ENCODE assay signal across 23 cellular contexts in genomic region chr10:79411546-79412495, GRCh38. TPM values are rescaled to one million over a fixed set of nuclear protein-coding genes. Genes with fewer than 3 reads are reported as not detected.
A peak's percentile ranks its signal among the peaks of the same experiment; 100 is the strongest.
DNase-seq lines count a peak whose midpoint lies in the region; ATAC-seq, FAIRE-seq and TF ChIP-seq lines count a peak whose summit lies in the region.
"Had no signal": no experiment of that assay in that cellular context is flagged by ENCODE, and none has a peak within 500 bp of the region (broad histone marks: within the 10 kb centered on the region; RNA-seq: fewer than 3 reads in every experiment).

No MANE protein-coding gene starts in this region.

- H3K27ac ChIP-seq in K562 (ENCODE audit: extremely low read depth, low read depth, low read length): no peak overlapping the region
- no peak overlapping the region for H3K27ac ChIP-seq in aorta (ENCODE audit: low read depth in 1 of 2, low read length in 2 of 2)
- no peak overlapping the region for H3K27ac ChIP-seq in foreskin keratinocyte
- H3K27ac ChIP-seq: brain microvascular endothelial cell, coronary artery had no signal

- CTCF ChIA-PET in K562 (lab: Yijun Ruan, JAX; ENCODE audit: low intra/inter-chr PET ratio): no interaction called here

- H3K79me2 ChIP-seq in K562 (ENCODE audit: control insufficient read depth, insufficient read depth, low read length): no peaks in the 10 kb centered on the region

- no TSS peak for BruUV-seq in K562 (replicated peaks; lab: Mats Ljungman, UMichigan)

- no peak for TF ChIP-seq EP300 in K562 (IDR thresholded peaks at IDR 0.05; ENCODE audit: low read length)

- H4K20me1 ChIP-seq in K562 (replicated peaks; ENCODE audit: control insufficient read depth, insufficient read depth, low read length): peaks cover 9% of the 10 kb centered on the region; the same call in 1 of the 2 replicates

- no peaks in the 10 kb centered on the region for H3K9me3 ChIP-seq in K562 (replicated peaks; ENCODE audit: control insufficient read depth, insufficient read depth, low read depth, low read length)
- H3K9me3 ChIP-seq in aorta (ENCODE audit: control insufficient read depth, low read length): no peaks in the 10 kb centered on the region
- H3K9me3 ChIP-seq: tibial nerve had no signal

- H3K4me1 Mint-ChIP-seq in neural crest cell (peaks cover 39% of the 10 kb centered on the region), nephron progenitor cell (peaks cover 24% of the 10 kb centered on the region)

- no peaks in the 10 kb centered on the region for H3K36me3 Mint-ChIP-seq in neural crest cell (ENCODE audit: low read depth)
- H3K36me3 Mint-ChIP-seq in nephron progenitor cell (ENCODE audit: low read depth): no peaks in the 10 kb centered on the region
- H3K36me3 Mint-ChIP-seq: mesothelial cell of epicardium had no signal

- peak; percentile 48 for DNase-seq in Right ventricle myocardium superior
- DNase-seq in cardiac septum (ENCODE audit: low spot score): no peak
- DNase-seq in K562 (ENCODE audit: extremely low read depth in 1 of 4, low spot score in 3 of 4): no peak
- DNase-seq in neural crest cell (ENCODE audit: low read depth, low spot score): no peak
- DNase-seq in aorta: peak; percentile 44 to 68
- no peak for DNase-seq in nephron progenitor cell
- DNase-seq in foreskin keratinocyte: no peak
- DNase-seq: activated CD4-positive, alpha-beta memory T cell treated with anti-CD3 and anti-CD28 coated beads, Interleukin-2, amount 10 ng/mL, durations not matched to agents 7 days and 5 days; activated gamma-delta T cell; brain microvascular endothelial cell; DND-41; NCI-H1694; stimulated activated CD4-positive, alpha-beta T cell treated with anti-CD3 and anti-CD28 coated beads, Interleukin-4, amount 100 ng/mL, for 4 hours; stimulated activated naive CD8-positive, alpha-beta T cell treated with anti-CD3 and anti-CD28 coated beads, Interleukin-15, amount 100 ng/mL, for 72 hours; SW 1271 had no signal

- no peaks in the 10 kb centered on the region for H3K27me3 ChIP-seq in K562 (ENCODE audit: control insufficient read depth in 2 of 2, insufficient read depth in 2 of 2, low read length in 2 of 2)
- no peaks in the 10 kb centered on the region for H3K27me3 ChIP-seq in aorta (ENCODE audit: control insufficient read depth in 1 of 2, insufficient read depth in 2 of 2, low read length in 1 of 2)
- peaks cover 6% of the 10 kb centered on the region for H3K27me3 ChIP-seq in foreskin keratinocyte
- H3K27me3 ChIP-seq: brain microvascular endothelial cell, tibial nerve had no signal

- H3K4me2 ChIP-seq in K562 (ENCODE audit: insufficient read depth, low read length): no peak overlapping the region

- no peak overlapping the region for H2AFZ ChIP-seq in K562 (ENCODE audit: low read depth, low read length)

- no peaks in the 10 kb centered on the region for H3K9me3 Mint-ChIP-seq in neural crest cell
- no peaks in the 10 kb centered on the region for H3K9me3 Mint-ChIP-seq in nephron progenitor cell
- H3K9me3 Mint-ChIP-seq: activated CD4-positive, alpha-beta memory T cell treated with anti-CD3 and anti-CD28 coated beads, Interleukin-2, amount 10 ng/mL, durations not matched to agents 7 days and 5 days; mesothelial cell of epicardium; stimulated activated naive CD8-positive, alpha-beta T cell treated with anti-CD3 and anti-CD28 coated beads, Interleukin-15, amount 100 ng/mL, for 72 hours had no signal

- TF ChIP-seq CTCF in K562 (IDR thresholded peaks at IDR 0.05 in 2 of 3, conservative IDR thresholded peaks at IDR 0.05 in 1 of 3; ENCODE audit: insufficient read depth in 2 of 3, low read depth in 1 of 3, low read length in 3 of 3) (no peak), neural crest cell (conservative IDR thresholded peaks at IDR 0.05) (no peak), nephron progenitor cell (IDR thresholded peaks at IDR 0.05) (no peak), foreskin keratinocyte (conservative IDR thresholded peaks at IDR 0.05) (no peak)

- H3K4me3 Mint-ChIP-seq in neural crest cell (no peak overlapping the region), nephron progenitor cell (no peak overlapping the region)
- H3K4me3 Mint-ChIP-seq: activated CD4-positive, alpha-beta memory T cell treated with anti-CD3 and anti-CD28 coated beads, Interleukin-2, amount 10 ng/mL, durations not matched to agents 7 days and 5 days; mesothelial cell of epicardium; stimulated activated naive CD8-positive, alpha-beta T cell treated with anti-CD3 and anti-CD28 coated beads, Interleukin-15, amount 100 ng/mL, for 72 hours had no signal

- no peak overlapping the region for H3K4me3 ChIP-seq in K562
- no peak overlapping the region for H3K4me3 ChIP-seq in aorta (ENCODE audit: low read length in 2 of 2)
- H3K4me3 ChIP-seq: coronary artery, GM12878, tibial nerve had no signal

- no peak for TF ChIP-seq RAD21 in K562 (CRISPR knock-in tag; conservative IDR thresholded peaks at IDR 0.05 in 1 of 2, IDR thresholded peaks at IDR 0.05 in 1 of 2)

- no peak for TF ChIP-seq POLR2A in K562 (conservative IDR thresholded peaks at IDR 0.05)

- H3K27me3 Mint-ChIP-seq in neural crest cell (ENCODE audit: low read depth) (no peaks in the 10 kb centered on the region), nephron progenitor cell (ENCODE audit: low read depth, poor library complexity) (peaks cover 2% of the 10 kb centered on the region)
- H3K27me3 Mint-ChIP-seq: activated CD4-positive, alpha-beta memory T cell treated with anti-CD3 and anti-CD28 coated beads, Interleukin-2, amount 10 ng/mL, durations not matched to agents 7 days and 5 days; stimulated activated naive CD8-positive, alpha-beta T cell treated with anti-CD3 and anti-CD28 coated beads, Interleukin-15, amount 100 ng/mL, for 72 hours had no signal

- no peaks in the 10 kb centered on the region for H3K9me1 ChIP-seq in K562 (ENCODE audit: control insufficient read depth, insufficient read depth, low read length)

- POLR2A ChIA-PET in K562 (lab: Yijun Ruan, JAX): interaction anchor here (0.6 to 0.9 kb wide), 2 partner anchors 11 to 846 kb away, joined by 3 read pairs; no protein-coding TSS in a partner anchor

- WGBS in K562 (ENCODE audit: insufficient coverage, low coverage, missing lambda C conversion rate): 63% methylated on average over 22 of the region's 22 CpGs
- 56 to 63% methylated on average over 22 of the region's 22 CpGs for WGBS in aorta, 2 donors

- H3K36me3 ChIP-seq in K562 (ENCODE audit: control insufficient read depth, insufficient read depth, low read length): no peaks in the 10 kb centered on the region
- H3K36me3 ChIP-seq in aorta (ENCODE audit: control insufficient read depth in 1 of 2, insufficient read depth in 2 of 2, low read length in 1 of 2): no peaks in the 10 kb centered on the region

- intact Hi-C loops in Right ventricle myocardium superior (cut with DNase I): no loop called here
- intact Hi-C loops in cardiac septum (cut with DNase I): no loop called here
- intact Hi-C loops in K562 (cut with micrococcal nuclease): no loop called here
- intact Hi-C loops in aorta (cut with DNase I): no loop called here

- no peak for ATAC-seq in Right ventricle myocardium superior (ENCODE audit: poor library complexity)
- no peak for ATAC-seq in K562
- ATAC-seq in aorta (ENCODE audit: low FRiP score): no peak
- no peak for ATAC-seq in foreskin keratinocyte
- ATAC-seq in HG02981 (IDR thresholded peaks at IDR 0.05; ENCODE audit: unreplicated experiment): no peak
- ATAC-seq: activated CD4-positive, CD25-positive, alpha-beta regulatory T cell treated with anti-CD3 and anti-CD28 coated beads, Interleukin-2, amount 50 U/mL, for 24 hours; GM12878; stimulated activated naive CD8-positive, alpha-beta T cell treated with anti-CD3 and anti-CD28 coated beads, Interleukin-15, amount 100 ng/mL, for 72 hours had no signal

- H3K4me1 ChIP-seq in K562 (replicated peaks in 1 of 2; ENCODE audit: control insufficient read depth in 2 of 2, insufficient read depth in 2 of 2, low read length in 2 of 2) (peaks cover 30 to 52% of the 10 kb centered on the region in 2 experiments), aorta (ENCODE audit: control insufficient read depth in 1 of 2, insufficient read depth in 2 of 2, low read length in 2 of 2) (no peaks in the 10 kb centered on the region), foreskin keratinocyte (no peaks in the 10 kb centered on the region)

- in situ Hi-C loops in K562 (cut with MboI): no loop called here

- no peak for FAIRE-seq in K562 (lab: Jason Lieb, UNC)
- FAIRE-seq: GM12878 had no signal

- H3K27ac Mint-ChIP-seq in neural crest cell (ENCODE audit: unreplicated experiment) (peak overlapping the region; percentile 19), nephron progenitor cell (no peak overlapping the region)
- H3K27ac Mint-ChIP-seq: activated CD4-positive, alpha-beta memory T cell treated with anti-CD3 and anti-CD28 coated beads, Interleukin-2, amount 10 ng/mL, durations not matched to agents 7 days and 5 days; mesothelial cell of epicardium; progenitor cell of endocrine pancreas; stimulated activated naive CD8-positive, alpha-beta T cell treated with anti-CD3 and anti-CD28 coated beads, Interleukin-15, amount 100 ng/mL, for 72 hours had no signal

- H3K9ac ChIP-seq in K562 (ENCODE audit: insufficient read depth in 1 of 2, low read depth in 2 of 2, low read length in 2 of 2): peak overlapping the region in 1 of 2 experiments; percentile 62; a peak in 2 of 4 replicates

RNA-seq across cellular contexts. Expression of gene ZCCHC24, which starts 33.6 kb away (rescaled TPM):
- total RNA-seq in Right ventricle myocardium superior (53.3 TPM), cardiac septum (56.6 TPM), K562 (2014; rRNA removed) (3.6 and 4.9 TPM in 2 replicates), K562 (2014; rRNA removed; fragmentation: Illumina TruSeq; extraction: Trizol) (3.9 and 4.0 TPM in 2 replicates), K562 (2015; rRNA removed; fragmentation: Illumina TruSeq; extraction: Trizol) (5.5 and 5.7 TPM in 2 replicates), K562 (2021) (11.0 and 11.5 TPM in 2 replicates), neural crest cell (24.3 and 26.5 TPM in 2 replicates), aorta (10 to 100 TPM; 79.3 to 99.6 TPM), foreskin keratinocyte (0.67 and 1.2 TPM in 2 replicates)
- total RNA-seq in K562 (2011; cell fraction: chromatin; rRNA removed; ENCODE audit: low replicate concordance): 4.0 and 6.3 TPM in 2 replicates
- total RNA-seq in K562 (2011; cell fraction: nucleolus; rRNA removed): 4.8 and 4.9 TPM in 2 replicates
- 4.4 and 6.7 TPM in 2 replicates for total RNA-seq in K562 (2011; cell fraction: nucleoplasm; rRNA removed)
- polyA plus RNA-seq in K562 (2011; rRNA removed) (4.6 and 5.0 TPM in 2 replicates), K562 (2014; fragmentation: Illumina TruSeq; extraction: Trizol) (7.0 and 7.6 TPM in 2 replicates), K562 (2014; fragmentation: Nextera tagmentation; extraction: Ambion mirVana) (under 1 TPM; 0.84 to 0.86 TPM), K562 (2014; rRNA removed) (5.1 and 6.0 TPM in 2 replicates), aorta (10 to 100 TPM; 42.2 to 60.4 TPM), foreskin keratinocyte (0.33 and 0.49 TPM in 2 replicates)
- polyA plus RNA-seq in K562 (2011; cell fraction: cytosol; rRNA removed): 4.7 and 8.4 TPM in 2 replicates
- 3.1 and 5.6 TPM in 2 replicates for polyA plus RNA-seq in K562 (2011; cell fraction: nucleus; rRNA removed)
- polyA plus RNA-seq in K562 (2012): 6.8 and 12.0 TPM in 2 replicates
- polyA minus RNA-seq in K562 (2011; rRNA and poly(A)+ RNA removed): 3.4 and 4.7 TPM in 2 replicates
- polyA minus RNA-seq in K562 (2011; cell fraction: cytosol; rRNA and poly(A)+ RNA removed): 6.1 and 6.4 TPM in 2 replicates
- 3.0 TPM in 2 replicates for polyA minus RNA-seq in K562 (2011; cell fraction: nucleus; rRNA and poly(A)+ RNA removed)
- polyA plus RNA-seq: neural cell had no signal

Comparison
In these comparisons a context has a peak if more than half of its experiments do, and no peak if none do; other contexts are left out.
1. DNase-seq: peak in Right ventricle myocardium superior (single experiment) and aorta (2 of 2); none in cardiac septum (single experiment), K562 (0 of 4), neural crest cell (single experiment), nephron progenitor cell (single experiment) and foreskin keratinocyte (0 of 2).